Comparison of ENCODE assay signal across 24 cellular contexts in genomic region chr9:90114641-90115040, GRCh38.
"Had no signal": no experiment of that assay in that cellular context is flagged by ENCODE, and none has a peak within 500 bp of the region (broad histone marks: within the 10 kb centered on the region; RNA-seq: fewer than 3 reads in every experiment).

No MANE protein-coding gene starts in this region.

- H3K36me3 ChIP-seq: esophagus muscularis mucosa, gastroesophageal sphincter, heart left ventricle, lower lobe of right lung, transverse colon had no signal

- FAIRE-seq: urothelium cell line had no signal

- H3K27ac Mint-ChIP-seq: activated B cell treated with CpG ODN at 0.5 μM for 24 hours; activated CD4-positive, alpha-beta memory T cell treated with anti-CD3 and anti-CD28 coated beads for 36 hours; activated naive CD4-positive, alpha-beta T cell treated with anti-CD3 and anti-CD28 coated beads for 36 hours; activated naive CD8-positive, alpha-beta T cell treated with anti-CD3 and anti-CD28 coated beads, Interleukin-2, amount 10 ng/mL, durations not matched to agents 7 days and 5 days; activated T-cell treated with anti-CD3 and anti-CD28 coated beads, Interleukin-2, amount 50 U/mL, for 72 hours; dendritic cell treated with granulocyte-macrophage colony-stimulating factor and Interleukin-4, amounts not matched to agents 40 ng/mL and 50 ng/mL, for 4 days; mesothelial cell of epicardium; natural killer cell; stimulated activated memory B cell treated with anti-CD40 and anti-IgM and Interleukin-4, amounts not matched to agents 10 μg/mL and 1 μg/mL and 100 μg/mL, for 72 hours; T-helper 17 cell had no signal

- H3K4me3 Mint-ChIP-seq: activated B cell treated with CpG ODN at 0.5 μM for 24 hours; activated CD4-positive, alpha-beta memory T cell treated with anti-CD3 and anti-CD28 coated beads for 36 hours; activated naive CD4-positive, alpha-beta T cell treated with anti-CD3 and anti-CD28 coated beads for 36 hours; activated naive CD8-positive, alpha-beta T cell treated with anti-CD3 and anti-CD28 coated beads, Interleukin-2, amount 10 ng/mL, durations not matched to agents 7 days and 5 days; activated T-cell treated with anti-CD3 and anti-CD28 coated beads, Interleukin-2, amount 50 U/mL, for 72 hours; dendritic cell treated with granulocyte-macrophage colony-stimulating factor and Interleukin-4, amounts not matched to agents 40 ng/mL and 50 ng/mL, for 4 days; mesothelial cell of epicardium; natural killer cell; stimulated activated memory B cell treated with anti-CD40 and anti-IgM and Interleukin-4, amounts not matched to agents 10 μg/mL and 1 μg/mL and 100 μg/mL, for 72 hours; T-helper 17 cell had no signal

- H3K36me3 Mint-ChIP-seq: activated naive CD8-positive, alpha-beta T cell treated with anti-CD3 and anti-CD28 coated beads, Interleukin-2, amount 10 ng/mL, durations not matched to agents 7 days and 5 days; mesothelial cell of epicardium; natural killer cell had no signal

- H3K27me3 ChIP-seq: esophagus muscularis mucosa, gastroesophageal sphincter, transverse colon had no signal

- H3K4me1 Mint-ChIP-seq: activated B cell treated with CpG ODN at 0.5 μM for 24 hours; activated naive CD8-positive, alpha-beta T cell treated with anti-CD3 and anti-CD28 coated beads, Interleukin-2, amount 10 ng/mL, durations not matched to agents 7 days and 5 days; mesothelial cell of epicardium; natural killer cell; stimulated activated memory B cell treated with anti-CD40 and anti-IgM and Interleukin-4, amounts not matched to agents 10 μg/mL and 1 μg/mL and 100 μg/mL, for 72 hours; T-helper 17 cell had no signal

- H3K4me3 ChIP-seq: esophagus muscularis mucosa, gastroesophageal sphincter, heart left ventricle, lower lobe of right lung, smooth muscle cell, transverse colon had no signal

- ATAC-seq: activated T-cell treated with anti-CD3 and anti-CD28 coated beads, Interleukin-2, amount 50 U/mL, for 72 hours; gastroesophageal sphincter; heart left ventricle; lower lobe of right lung; natural killer cell; sciatic nerve; stimulated activated memory B cell treated with anti-CD40 and anti-IgM and Interleukin-4, amounts not matched to agents 10 μg/mL and 1 μg/mL and 100 μg/mL, for 72 hours; T-helper 17 cell had no signal

- H3K9me3 Mint-ChIP-seq: activated naive CD8-positive, alpha-beta T cell treated with anti-CD3 and anti-CD28 coated beads, Interleukin-2, amount 10 ng/mL, durations not matched to agents 7 days and 5 days; dendritic cell treated with granulocyte-macrophage colony-stimulating factor and Interleukin-4, amounts not matched to agents 40 ng/mL and 50 ng/mL, for 4 days; natural killer cell had no signal

- H3K27ac ChIP-seq: esophagus muscularis mucosa, gastroesophageal sphincter, heart left ventricle, lower lobe of right lung, transverse colon had no signal

- H3K9me3 ChIP-seq: esophagus muscularis mucosa, gastroesophageal sphincter, lower lobe of right lung, transverse colon had no signal

- H3K4me1 ChIP-seq: gastroesophageal sphincter, heart left ventricle, lower lobe of right lung, transverse colon had no signal

- DNase-seq: activated B cell treated with CpG ODN at 0.5 μM for 24 hours; activated CD4-positive, alpha-beta memory T cell treated with anti-CD3 and anti-CD28 coated beads for 36 hours; activated CD4-positive, alpha-beta T cell treated with anti-CD3 and anti-CD28 coated beads for 48 hours; activated effector memory CD4-positive, alpha-beta T cell treated with Interleukin-2 at 50 U/mL for 16 hours; activated naive CD4-positive, alpha-beta T cell treated with anti-CD3 and anti-CD28 coated beads for 36 hours; activated naive CD8-positive, alpha-beta T cell treated with anti-CD3 and anti-CD28 coated beads, Interleukin-2, amount 10 ng/mL, durations not matched to agents 7 days and 5 days; activated T-cell treated with anti-CD3 and anti-CD28 coated beads, Interleukin-2, amount 50 U/mL, for 72 hours; amniotic stem cell; effector CD8-positive, alpha-beta T cell; heart left ventricle; islet precursor cell; lower lobe of right lung; natural killer cell; stimulated activated CD4-positive, alpha-beta T cell treated with anti-CD3 and anti-CD28 coated beads, Interleukin-15, amount 100 ng/mL, for 24 hours; T-helper 17 cell; transverse colon had no signal
